ENCODE assay signal across 8 cellular contexts in genomic region chr6:52263709-52264320, GRCh38. TPM values are rescaled to one million over a fixed set of nuclear protein-coding genes. Genes with fewer than 3 reads are reported as not detected.
DNase-seq lines count a peak whose midpoint lies in the region; ATAC-seq, FAIRE-seq and TF ChIP-seq lines count a peak whose summit lies in the region.

No MANE protein-coding gene starts in this region.

- H3K27ac ChIP-seq in astrocyte (ENCODE audit: low read depth, low read length) (no peak overlapping the region), iPS DF 6.9 (ENCODE audit: low read length) (no peak overlapping the region)

- H3K4me1 ChIP-seq in astrocyte (ENCODE audit: insufficient read depth, low read length), result peaks cover 2% of the 10 kb centered on the region
- no peaks in the 10 kb centered on the region for H3K4me1 ChIP-seq in iPS DF 6.9 (ENCODE audit: control insufficient read depth, insufficient read depth, low read length)

- H3K36me3 ChIP-seq in astrocyte (ENCODE audit: insufficient read depth, low read length) (peaks cover 30% of the 10 kb centered on the region), iPS DF 6.9 (ENCODE audit: control insufficient read depth, insufficient read depth, low read length) (peaks cover 46% of the 10 kb centered on the region; the same call in 1 of the 2 replicates)

- no peaks in the 10 kb centered on the region for H3K9me3 ChIP-seq in astrocyte (ENCODE audit: insufficient read depth, low read depth, low read length)
- H3K9me3 ChIP-seq in iPS DF 6.9 (ENCODE audit: control insufficient read depth, insufficient read depth, low read length), result no peaks in the 10 kb centered on the region

- no peak for FAIRE-seq in astrocyte (lab: Jason Lieb, UNC)

- no peak overlapping the region for H3K27ac Mint-ChIP-seq in astrocyte (ENCODE audit: unreplicated experiment)

- peak; percentile 100 for TF ChIP-seq CTCF in astrocyte (IDR thresholded peaks at IDR 0.05; ENCODE audit: insufficient read depth, low read depth, low read length)

- H2AFZ ChIP-seq in astrocyte (ENCODE audit: low read depth, low read length), result no peak overlapping the region

- H3K27me3 Mint-ChIP-seq in astrocyte (ENCODE audit: low read depth, unreplicated experiment), result no peaks in the 10 kb centered on the region

- peaks cover 6% of the 10 kb centered on the region for H3K4me1 Mint-ChIP-seq in astrocyte (ENCODE audit: low read depth, unreplicated experiment)

- no peak overlapping the region for H3K4me3 ChIP-seq in astrocyte (ENCODE audit: insufficient read depth, low read depth, low read length)
- no peak overlapping the region for H3K4me3 ChIP-seq in iPS DF 6.9 (ENCODE audit: low read length)

- peak; percentile 56 for DNase-seq in GDM1 (lab: John Stamatoyannopoulos, UW)
- peak; percentile 68 for DNase-seq in M059J (ENCODE audit: low read depth)
- peak; percentile 43 for DNase-seq in T-helper 9 cell
- no peak for DNase-seq in astrocyte (ENCODE audit: low read depth)
- DNase-seq in iPS DF 6.9 (ENCODE audit: low read depth, low spot score), result peak; percentile 39
- DNase-seq in stimulated activated CD4-positive, alpha-beta T cell treated with anti-CD3 and anti-CD28 coated beads, Interleukin-15, amount 100 ng/mL, for 1 hour (ENCODE audit: low read depth in 1 of 2, low spot score in 1 of 2), result peak; percentile 42 to 53
- DNase-seq in NCI-H187 treated with DMSO at 0.1 percent for 48 hours (lab: John Stamatoyannopoulos, UW), result no peak

- H3K36me3 Mint-ChIP-seq in astrocyte (ENCODE audit: low read depth, unreplicated experiment), result peaks cover 10% of the 10 kb centered on the region

- H3K4me3 Mint-ChIP-seq in astrocyte (ENCODE audit: unreplicated experiment), result no peak overlapping the region

- H4K20me1 ChIP-seq in astrocyte (ENCODE audit: insufficient read depth, low read length), result no peaks in the 10 kb centered on the region

- no peaks in the 10 kb centered on the region for H3K9me3 Mint-ChIP-seq in astrocyte (ENCODE audit: unreplicated experiment)

- H3K9ac ChIP-seq in astrocyte (ENCODE audit: low read length), result no peak overlapping the region

- no CpG with 5 or more reads among the region's 8 CpGs for WGBS in iPS DF 6.9 (ENCODE audit: insufficient coverage, insufficient read length)

- ATAC-seq in GM21786 (IDR thresholded peaks at IDR 0.05; ENCODE audit: unreplicated experiment), result peak; percentile 64

- H3K27me3 ChIP-seq in astrocyte (ENCODE audit: insufficient read depth, low read length) (no peaks in the 10 kb centered on the region), iPS DF 6.9 (ENCODE audit: control insufficient read depth, insufficient read depth, low read length) (no peaks in the 10 kb centered on the region)

- no peak overlapping the region for H3K4me2 ChIP-seq in astrocyte (ENCODE audit: low read length)

- no peaks in the 10 kb centered on the region for H3K79me2 ChIP-seq in astrocyte (ENCODE audit: insufficient read depth, low read length)

RNA-seq across cellular contexts. Expression of gene IL17F, which starts 19.5 kb away (rescaled TPM):
- total RNA-seq in M059J (2014; rRNA removed; shearing (Covaris generic)), result not detected in 2 replicates
- not detected in 2 replicates for total RNA-seq in astrocyte

RNA-seq across cellular contexts. Expression of gene MCM3, which starts 20.7 kb away (rescaled TPM):
- total RNA-seq in M059J (2014; rRNA removed; shearing (Covaris generic)), result 135 and 211 TPM in 2 replicates
- 18.2 and 21.6 TPM in 2 replicates for total RNA-seq in astrocyte

Comparison
In these comparisons a context has a peak if more than half of its experiments do, and no peak if none do; other contexts are left out.
1. DNase-seq: peak in GDM1 (single experiment), M059J (single experiment), T-helper 9 cell (single experiment), iPS DF 6.9 (single experiment) and stimulated activated CD4-positive, alpha-beta T cell treated with anti-CD3 and anti-CD28 coated beads, Interleukin-15, amount 100 ng/mL, for 1 hour (2 of 2); none in astrocyte (single experiment) and NCI-H187 treated with DMSO at 0.1 percent for 48 hours (single experiment).